Comparison of ENCODE assay signal across 11 cellular contexts in the genomic region with DNA sequence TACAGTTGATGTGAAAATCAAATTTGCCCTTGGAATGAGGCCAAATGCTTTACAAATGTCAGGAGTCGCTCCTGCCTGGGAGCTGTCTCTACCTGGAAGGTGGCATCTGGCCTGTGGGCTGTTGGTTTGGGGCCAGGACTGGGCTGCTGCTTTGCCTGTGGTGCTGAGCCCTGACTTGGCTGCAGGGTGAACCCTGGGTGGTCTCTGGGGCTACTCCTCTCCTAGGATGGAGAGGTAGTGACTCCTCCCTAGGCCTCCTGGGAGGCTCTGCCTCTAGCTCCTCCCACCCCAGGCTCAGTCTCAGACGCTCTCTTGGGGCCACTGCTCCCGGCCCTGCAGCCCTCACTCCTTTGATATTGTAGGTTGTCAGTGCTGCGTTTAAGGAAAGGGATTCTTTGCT. TPM values are rescaled to one million over a fixed set of nuclear protein-coding genes. Genes with fewer than 3 reads are reported as not detected.
"Had no signal": no experiment of that assay in that cellular context is flagged by ENCODE, and none has a peak within 500 bp of the region (broad histone marks: within the 10 kb centered on the region; RNA-seq: fewer than 3 reads in every experiment).

No MANE protein-coding gene starts in this region.

- H3K9me3 ChIP-seq: breast epithelium, pancreas had no signal

- H3K4me1 ChIP-seq: breast epithelium, pancreas had no signal

- H3K4me3 ChIP-seq: breast epithelium, dorsolateral prefrontal cortex, pancreas had no signal

- DNase-seq: activated CD4-positive, alpha-beta T cell treated with anti-CD3 and anti-CD28 coated beads for 48 hours; activated naive CD8-positive, alpha-beta T cell treated with anti-CD3 and anti-CD28 coated beads for 36 hours; aorta; dorsolateral prefrontal cortex; hypothalamus; pancreas; stimulated activated CD4-positive, alpha-beta T cell treated with anti-CD3 and anti-CD28 coated beads, Interleukin-4, amount 100 ng/mL, for 1 hour; stimulated activated CD8-positive, alpha-beta memory T cell treated with anti-CD3 and anti-CD28 coated beads, Interleukin-4, amount 100 ng/mL, for 48 hours; T1000 had no signal

- H3K27me3 ChIP-seq: breast epithelium, dorsolateral prefrontal cortex, pancreas had no signal

- H3K36me3 ChIP-seq: breast epithelium, pancreas had no signal

- H3K27ac ChIP-seq: breast epithelium, dorsolateral prefrontal cortex, pancreas had no signal

- ATAC-seq: pancreas had no signal

RNA-seq across cellular contexts. Expression of a gene that starts 47.5 kb away (rescaled TPM):
- polyA plus RNA-seq: neural cell had no signal
